32 cellular contexts compared by ENCODE assay signal in genomic region chr5:173047838-173048105, GRCh38.
"Had no signal": no experiment of that assay in that cellular context is flagged by ENCODE, and none has a peak within 500 bp of the region (broad histone marks: within the 10 kb centered on the region; RNA-seq: fewer than 3 reads in every experiment).

No MANE protein-coding gene starts in this region.

- ATAC-seq: foreskin keratinocyte; gastroesophageal sphincter; heart left ventricle; left cardiac atrium; left lung; mucosa of descending colon; natural killer cell treated with Interleukin-12 subunit alpha and Interleukin-12 subunit beta and Interleukin-15 and Interleukin-18, amount 100 ng/mL, for 72 hours; stimulated activated naive B cell treated with anti-CD40 and anti-IgM and Interleukin-4, amounts not matched to agents 10 μg/mL and 1 μg/mL and 100 μg/mL, for 72 hours; stimulated activated naive CD8-positive, alpha-beta T cell treated with anti-CD3 and anti-CD28 coated beads, Interleukin-15, amount 100 ng/mL, for 72 hours had no signal

- H3K27ac Mint-ChIP-seq: endodermal cell; mesothelial cell of epicardium; stimulated activated naive B cell treated with anti-CD40 and anti-IgM and Interleukin-4, amounts not matched to agents 10 μg/mL and 1 μg/mL and 100 μg/mL, for 72 hours had no signal

- H3K27me3 ChIP-seq: dorsolateral prefrontal cortex, esophagus muscularis mucosa, foreskin keratinocyte, gastroesophageal sphincter, heart left ventricle, right atrium auricular region, sigmoid colon, testis, tibial artery, upper lobe of left lung had no signal

- H3K27me3 Mint-ChIP-seq: stimulated activated naive CD8-positive, alpha-beta T cell treated with anti-CD3 and anti-CD28 coated beads, Interleukin-15, amount 100 ng/mL, for 72 hours had no signal

- H3K4me3 Mint-ChIP-seq: endodermal cell; mesothelial cell of epicardium; naive B cell; natural killer cell treated with Interleukin-12 subunit alpha and Interleukin-12 subunit beta and Interleukin-15 and Interleukin-18, amount 100 ng/mL, for 72 hours; neural crest cell; stimulated activated naive B cell treated with anti-CD40 and anti-IgM and Interleukin-4, amounts not matched to agents 10 μg/mL and 1 μg/mL and 100 μg/mL, for 72 hours; stimulated activated naive CD8-positive, alpha-beta T cell treated with anti-CD3 and anti-CD28 coated beads, Interleukin-15, amount 100 ng/mL, for 72 hours had no signal

- H2AFZ ChIP-seq: parathyroid adenoma had no signal

- H3K4me3 ChIP-seq: dorsolateral prefrontal cortex, esophagus muscularis mucosa, gastroesophageal sphincter, heart left ventricle, left lung, mucosa of descending colon, prostate gland, right atrium auricular region, sigmoid colon, testis, tibial artery, upper lobe of left lung had no signal

- H3K36me3 ChIP-seq: esophagus muscularis mucosa, gastroesophageal sphincter, heart left ventricle, left lung, neutrophil, prostate gland, right atrium auricular region, sigmoid colon, tibial artery, upper lobe of left lung had no signal

- H3K79me2 ChIP-seq: parathyroid adenoma had no signal

- H3K9me3 Mint-ChIP-seq: endodermal cell; mesothelial cell of epicardium; naive B cell; natural killer cell treated with Interleukin-12 subunit alpha and Interleukin-12 subunit beta and Interleukin-15 and Interleukin-18, amount 100 ng/mL, for 72 hours; neural crest cell; stimulated activated naive B cell treated with anti-CD40 and anti-IgM and Interleukin-4, amounts not matched to agents 10 μg/mL and 1 μg/mL and 100 μg/mL, for 72 hours; stimulated activated naive CD8-positive, alpha-beta T cell treated with anti-CD3 and anti-CD28 coated beads, Interleukin-15, amount 100 ng/mL, for 72 hours had no signal

- H3K9ac ChIP-seq: parathyroid adenoma had no signal

- H3K9me3 ChIP-seq: esophagus muscularis mucosa, gastroesophageal sphincter, heart left ventricle, left lung, mucosa of descending colon, neutrophil, prostate gland, right atrium auricular region, sigmoid colon, testis, tibial artery, upper lobe of left lung had no signal

- FAIRE-seq: colon, islet of Langerhans, urothelium cell line had no signal

- H3K36me3 Mint-ChIP-seq: mesothelial cell of epicardium; naive B cell; natural killer cell treated with Interleukin-12 subunit alpha and Interleukin-12 subunit beta and Interleukin-15 and Interleukin-18, amount 100 ng/mL, for 72 hours; stimulated activated naive B cell treated with anti-CD40 and anti-IgM and Interleukin-4, amounts not matched to agents 10 μg/mL and 1 μg/mL and 100 μg/mL, for 72 hours had no signal

- H3K4me1 Mint-ChIP-seq: naive B cell, neural crest cell had no signal

- H3K4me1 ChIP-seq: gastroesophageal sphincter, heart left ventricle, left lung, prostate gland, right atrium auricular region, tibial artery had no signal

- DNase-seq: effector CD4-positive, alpha-beta T cell; endodermal cell; foreskin keratinocyte; hippocampal formation; left cardiac atrium; left lung; mesenchymal stem cell; mucosa of descending colon; naive B cell; sigmoid colon; stimulated activated CD4-positive, alpha-beta T cell treated with anti-CD3 and anti-CD28 coated beads, Interleukin-2, amount 100 ng/mL, for 24 hours; stimulated activated CD4-positive, alpha-beta T cell treated with anti-CD3 and anti-CD28 coated beads, Interleukin-4, amount 100 ng/mL, for 24 hours; stimulated activated naive B cell treated with anti-CD40 and anti-IgM and Interleukin-4, amounts not matched to agents 10 μg/mL and 1 μg/mL and 100 μg/mL, for 72 hours; stimulated activated naive CD8-positive, alpha-beta T cell treated with anti-CD3 and anti-CD28 coated beads, Interleukin-15, amount 100 ng/mL, for 72 hours; testis; tibial artery; upper lobe of left lung had no signal

- H3K27ac ChIP-seq: epithelial cell of prostate, esophagus muscularis mucosa, foreskin keratinocyte, gastroesophageal sphincter, heart left ventricle, left lung, neutrophil, parathyroid adenoma, prostate gland, right atrium auricular region, sigmoid colon, testis, tibial artery, upper lobe of left lung had no signal
